In genomic region chr16:66507731-66508239, GRCh38 we compare ENCODE assay signal across 24 cellular contexts. TPM values are rescaled to one million over a fixed set of nuclear protein-coding genes. Genes with fewer than 3 reads are reported as not detected.
DNase-seq lines count a peak whose midpoint lies in the region; ATAC-seq and TF ChIP-seq lines count a peak whose summit lies in the region.
"Had no signal": no experiment of that assay in that cellular context is flagged by ENCODE, and none has a peak within 500 bp of the region (broad histone marks: within the 10 kb centered on the region; RNA-seq: fewer than 3 reads in every experiment).

No MANE protein-coding gene starts in this region.

- H3K79me2 ChIP-seq in Karpas-422 (ENCODE audit: low read length), result no peaks in the 10 kb centered on the region
- H3K79me2 ChIP-seq: hepatocyte had no signal

- no peaks in the 10 kb centered on the region for H3K36me3 Mint-ChIP-seq in stimulated activated effector memory CD8-positive, alpha-beta T cell treated with anti-CD3 and anti-CD28 coated beads, Interleukin-12 subunit alpha, Interleukin-12 subunit beta, amount 100 ng/mL, for 72 hours
- H3K36me3 Mint-ChIP-seq in activated CD4-positive, alpha-beta T cell treated with anti-CD3 and anti-CD28 coated beads, Interleukin-2, amount 10 ng/mL, durations not matched to agents 24 days and 14 days (ENCODE audit: low read depth), result peaks cover 2% of the 10 kb centered on the region
- H3K36me3 Mint-ChIP-seq: activated naive CD8-positive, alpha-beta T cell treated with anti-CD3 and anti-CD28 coated beads, Interleukin-2, amount 10 ng/mL, durations not matched to agents 7 days and 5 days had no signal

- no peaks in the 10 kb centered on the region for H3K4me1 ChIP-seq in Karpas-422 (ENCODE audit: low read length)

- H2AFZ ChIP-seq in Karpas-422 (ENCODE audit: low read length), result no peak overlapping the region
- H2AFZ ChIP-seq: hepatocyte had no signal

- H3K27me3 ChIP-seq in Karpas-422 (ENCODE audit: low read length), result no peaks in the 10 kb centered on the region
- H3K27me3 ChIP-seq: hepatocyte had no signal

- no peak overlapping the region for H3K4me3 ChIP-seq in Karpas-422 (ENCODE audit: low read length)
- H3K4me3 ChIP-seq: hepatocyte had no signal

- no peaks in the 10 kb centered on the region for H3K9me3 ChIP-seq in Karpas-422 (ENCODE audit: low read length)

- no peaks in the 10 kb centered on the region for H4K20me1 ChIP-seq in Karpas-422 (ENCODE audit: insufficient read depth, low read depth, low read length)

- no peaks in the 10 kb centered on the region for H3K9me2 ChIP-seq in Karpas-422 (replicated peaks; ENCODE audit: insufficient read depth, low read length)

- H3K27ac Mint-ChIP-seq in stimulated activated effector memory CD8-positive, alpha-beta T cell treated with anti-CD3 and anti-CD28 coated beads, Interleukin-12 subunit alpha, Interleukin-12 subunit beta, amount 100 ng/mL, for 72 hours, result peak overlapping the region; percentile 38
- H3K27ac Mint-ChIP-seq in activated CD4-positive, alpha-beta T cell treated with anti-CD3 and anti-CD28 coated beads, Interleukin-2, amount 10 ng/mL, durations not matched to agents 24 days and 14 days, result no peak overlapping the region
- H3K27ac Mint-ChIP-seq: activated B cell treated with CpG ODN at 0.5 μM for 24 hours; activated CD8-positive, alpha-beta T cell treated with anti-CD3 and anti-CD28 coated beads for 36 hours; activated naive CD8-positive, alpha-beta T cell treated with anti-CD3 and anti-CD28 coated beads, Interleukin-2, amount 10 ng/mL, durations not matched to agents 7 days and 5 days; progenitor cell of endocrine pancreas had no signal

- intact Hi-C loops in activated CD4-positive, alpha-beta T cell treated with anti-CD3 and anti-CD28 coated beads, Interleukin-2, amount 10 ng/mL, durations not matched to agents 24 days and 14 days (cut with micrococcal nuclease), result no loop called here

- no peak overlapping the region for H3K9ac ChIP-seq in Karpas-422 (ENCODE audit: low read length)

- peaks cover 11% of the 10 kb centered on the region for H3K4me1 Mint-ChIP-seq in stimulated activated effector memory CD8-positive, alpha-beta T cell treated with anti-CD3 and anti-CD28 coated beads, Interleukin-12 subunit alpha, Interleukin-12 subunit beta, amount 100 ng/mL, for 72 hours
- peaks cover 12% of the 10 kb centered on the region for H3K4me1 Mint-ChIP-seq in activated CD4-positive, alpha-beta T cell treated with anti-CD3 and anti-CD28 coated beads, Interleukin-2, amount 10 ng/mL, durations not matched to agents 24 days and 14 days

- no peaks in the 10 kb centered on the region for H3K27me3 Mint-ChIP-seq in activated CD4-positive, alpha-beta T cell treated with anti-CD3 and anti-CD28 coated beads, Interleukin-2, amount 10 ng/mL, durations not matched to agents 24 days and 14 days
- H3K27me3 Mint-ChIP-seq: activated B cell treated with CpG ODN at 0.5 μM for 24 hours; activated CD8-positive, alpha-beta T cell treated with anti-CD3 and anti-CD28 coated beads for 36 hours; progenitor cell of endocrine pancreas had no signal

- no peak overlapping the region for H3K4me3 Mint-ChIP-seq in stimulated activated effector memory CD8-positive, alpha-beta T cell treated with anti-CD3 and anti-CD28 coated beads, Interleukin-12 subunit alpha, Interleukin-12 subunit beta, amount 100 ng/mL, for 72 hours
- no peak overlapping the region for H3K4me3 Mint-ChIP-seq in activated CD4-positive, alpha-beta T cell treated with anti-CD3 and anti-CD28 coated beads, Interleukin-2, amount 10 ng/mL, durations not matched to agents 24 days and 14 days
- H3K4me3 Mint-ChIP-seq: activated B cell treated with CpG ODN at 0.5 μM for 24 hours; activated CD8-positive, alpha-beta T cell treated with anti-CD3 and anti-CD28 coated beads for 36 hours; activated naive CD8-positive, alpha-beta T cell treated with anti-CD3 and anti-CD28 coated beads, Interleukin-2, amount 10 ng/mL, durations not matched to agents 7 days and 5 days; neural crest cell had no signal

- ATAC-seq in stimulated activated effector memory CD8-positive, alpha-beta T cell treated with anti-CD3 and anti-CD28 coated beads, Interleukin-12 subunit alpha, Interleukin-12 subunit beta, amount 100 ng/mL, for 72 hours, result no peak

- H3K27ac ChIP-seq in C4-2B (peak overlapping the region; percentile 80), VCaP (peak overlapping the region; percentile 77), Karpas-422 (ENCODE audit: low read length) (no peak overlapping the region)
- H3K27ac ChIP-seq: hepatocyte had no signal

- H3K4me2 ChIP-seq in Karpas-422 (ENCODE audit: low read depth, low read length, poor library complexity, severe bottlenecking), result no peak overlapping the region
- H3K4me2 ChIP-seq: hepatocyte had no signal

- DNase-seq in kidney tubule cell (ENCODE audit: low spot score) (peak; percentile 79), NCI-H82 (lab: John Stamatoyannopoulos, UW) (no peak), Karpas-422 (no peak)
- no peak for DNase-seq in stimulated activated effector memory CD8-positive, alpha-beta T cell treated with anti-CD3 and anti-CD28 coated beads, Interleukin-12 subunit alpha, Interleukin-12 subunit beta, amount 100 ng/mL, for 72 hours (ENCODE audit: low spot score in 2 of 2)
- no peak for DNase-seq in activated CD4-positive, alpha-beta T cell treated with anti-CD3 and anti-CD28 coated beads, Interleukin-2, amount 10 ng/mL, durations not matched to agents 24 days and 14 days
- no peak for DNase-seq in stimulated activated naive CD4-positive, alpha-beta T cell treated with Interleukin-2 at 50 U/mL for 16 hours (lab: John Stamatoyannopoulos, UW)
- DNase-seq: activated B cell treated with CpG ODN at 0.5 μM for 24 hours; activated CD8-positive, alpha-beta T cell treated with anti-CD3 and anti-CD28 coated beads for 36 hours; activated effector memory CD4-positive, alpha-beta T cell treated with anti-CD3 and anti-CD28 coated beads, Interleukin-2, amount 50 U/mL, for 16 hours; activated naive CD8-positive, alpha-beta T cell treated with anti-CD3 and anti-CD28 coated beads, Interleukin-2, amount 10 ng/mL, durations not matched to agents 7 days and 5 days; C1 segment of cervical spinal cord; HCEC 1CT; IMR-90; NCI-H1105; NCI-H2081; OCI-M1; SHP77 treated with DMSO at 0.1 percent for 48 hours; stimulated activated CD8-positive, alpha-beta memory T cell treated with anti-CD3 and anti-CD28 coated beads, Interleukin-4, amount 100 ng/mL, for 48 hours; T1000 had no signal

- no peak for TF ChIP-seq CTCF in C4-2B (conservative IDR thresholded peaks at IDR 0.05)
- no peak for TF ChIP-seq CTCF in VCaP (conservative IDR thresholded peaks at IDR 0.05)

- no peaks in the 10 kb centered on the region for H3K36me3 ChIP-seq in Karpas-422 (ENCODE audit: insufficient read depth, low read length)

- no peaks in the 10 kb centered on the region for H3K9me3 Mint-ChIP-seq in stimulated activated effector memory CD8-positive, alpha-beta T cell treated with anti-CD3 and anti-CD28 coated beads, Interleukin-12 subunit alpha, Interleukin-12 subunit beta, amount 100 ng/mL, for 72 hours
- no peaks in the 10 kb centered on the region for H3K9me3 Mint-ChIP-seq in activated CD4-positive, alpha-beta T cell treated with anti-CD3 and anti-CD28 coated beads, Interleukin-2, amount 10 ng/mL, durations not matched to agents 24 days and 14 days
- H3K9me3 Mint-ChIP-seq: activated B cell treated with CpG ODN at 0.5 μM for 24 hours; activated CD8-positive, alpha-beta T cell treated with anti-CD3 and anti-CD28 coated beads for 36 hours; activated naive CD8-positive, alpha-beta T cell treated with anti-CD3 and anti-CD28 coated beads, Interleukin-2, amount 10 ng/mL, durations not matched to agents 7 days and 5 days; neural crest cell had no signal

RNA-seq across cellular contexts. Expression of gene TK2, which starts 42.1 kb away (rescaled TPM):
- total RNA-seq in Karpas-422 (2014; rRNA removed; shearing (Covaris generic); ENCODE audit: low replicate concordance), result 6.9 and 8.6 TPM in 2 replicates
- total RNA-seq in activated CD4-positive, alpha-beta T cell treated with anti-CD3 and anti-CD28 coated beads, Interleukin-2, amount 10 ng/mL, durations not matched to agents 24 days and 14 days, result 5.8 and 6.7 TPM in 2 replicates

RNA-seq across cellular contexts. Expression of gene CKLF, which starts 44.6 kb away (rescaled TPM):
- 61.3 and 76.0 TPM in 2 replicates for total RNA-seq in Karpas-422 (2014; rRNA removed; shearing (Covaris generic); ENCODE audit: low replicate concordance)
- total RNA-seq in activated CD4-positive, alpha-beta T cell treated with anti-CD3 and anti-CD28 coated beads, Interleukin-2, amount 10 ng/mL, durations not matched to agents 24 days and 14 days, result 145 and 146 TPM in 2 replicates

RNA-seq across cellular contexts. Expression of gene CMTM1, which starts 58.5 kb away (rescaled TPM):
- 0.61 and 5.8 TPM in 2 replicates for total RNA-seq in Karpas-422 (2014; rRNA removed; shearing (Covaris generic); ENCODE audit: low replicate concordance)
- 12.2 and 13.6 TPM in 2 replicates for total RNA-seq in activated CD4-positive, alpha-beta T cell treated with anti-CD3 and anti-CD28 coated beads, Interleukin-2, amount 10 ng/mL, durations not matched to agents 24 days and 14 days
